Comparison of ENCODE assay signal across 8 cellular contexts in the genomic region with DNA sequence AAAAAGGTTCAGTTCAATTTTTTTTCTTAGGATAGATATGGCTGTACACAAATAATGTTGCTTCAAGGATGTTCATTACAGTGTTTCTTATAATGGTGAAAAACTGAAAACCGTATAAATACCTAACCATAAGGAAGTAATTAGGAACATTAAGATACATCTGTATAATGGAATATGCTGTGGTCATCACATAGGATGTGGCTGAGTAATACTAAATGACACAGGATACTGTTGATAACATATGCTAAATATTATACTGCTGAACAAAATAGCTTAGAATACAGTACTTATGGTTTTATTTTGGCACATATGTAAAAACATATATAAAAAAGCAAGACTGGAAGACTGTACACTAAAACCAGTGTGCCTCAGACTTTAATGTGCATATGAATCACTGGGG. TPM values are rescaled to one million over a fixed set of nuclear protein-coding genes. Genes with fewer than 3 reads are reported as not detected.
"Had no signal": no experiment of that assay in that cellular context is flagged by ENCODE, and none has a peak within 500 bp of the region (broad histone marks: within the 10 kb centered on the region; RNA-seq: fewer than 3 reads in every experiment).

No MANE protein-coding gene starts in this region.

- H3K4me3 Mint-ChIP-seq: HFFc6 had no signal

- H3K36me3 ChIP-seq: HAP-1 had no signal

- H3K9me3 ChIP-seq: HAP-1 had no signal

- DNase-seq: GOT3, H7, HFFc6, IMR-90 had no signal

- H3K9me3 Mint-ChIP-seq: HFFc6 had no signal

- H3K4me1 ChIP-seq: HAP-1 had no signal

- H3K4me3 ChIP-seq: HAP-1, K562 had no signal

- H3K27ac Mint-ChIP-seq: HFFc6 had no signal

RNA-seq across cellular contexts. Expression of gene BPIFC, which starts 54.1 kb away (rescaled TPM):
- total RNA-seq: H4, H7, HFFc6, HT-29, IMR-90, K562 had no signal
- polyA plus RNA-seq: IMR-90, K562 had no signal
